In the genomic region with DNA sequence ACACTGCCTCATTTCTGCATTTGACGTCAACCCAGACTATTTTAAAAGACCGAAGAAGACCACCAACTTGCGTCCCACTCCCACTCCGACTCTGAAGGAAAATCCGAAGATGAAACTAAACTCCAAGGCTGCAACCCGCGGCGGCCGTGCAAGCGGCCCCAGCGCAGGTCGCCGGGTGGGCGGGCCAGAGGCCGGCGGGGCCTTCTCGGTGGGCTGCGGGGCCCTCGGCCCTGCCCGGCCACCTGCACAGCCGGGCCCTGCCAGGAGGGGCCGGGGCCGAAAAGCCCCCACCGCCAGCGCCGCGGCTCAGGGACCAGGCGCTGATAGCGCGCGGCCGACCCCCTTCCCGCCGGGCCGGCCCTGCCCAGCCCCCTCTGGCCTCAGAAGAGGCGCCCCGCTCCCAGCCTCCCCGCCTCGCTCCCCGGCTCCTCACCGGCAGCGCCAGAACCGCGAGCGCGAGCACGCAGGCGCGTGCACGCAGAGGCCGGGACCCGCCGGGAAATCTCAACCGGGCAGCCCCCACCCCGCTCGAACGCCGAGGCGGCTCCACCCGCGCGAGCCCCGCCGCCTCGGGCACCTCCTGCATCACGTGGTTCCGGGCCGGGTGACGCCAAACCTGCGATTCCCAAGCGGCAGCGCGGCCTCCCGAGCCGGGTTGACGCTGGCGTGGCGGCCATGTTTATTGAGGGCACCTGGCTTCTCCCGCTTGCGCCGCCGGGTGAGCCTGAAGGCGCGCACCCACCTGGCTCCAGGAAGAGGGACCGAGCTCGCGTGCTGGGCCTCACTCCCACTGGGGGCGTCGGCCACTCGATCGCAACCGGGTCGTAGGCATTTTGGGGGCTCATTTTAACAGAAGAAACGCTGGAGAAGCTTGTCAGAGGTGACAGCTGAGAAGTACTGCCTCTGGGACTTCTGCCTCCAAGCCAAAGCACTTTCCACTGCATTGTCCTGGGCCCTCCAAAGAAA, we compare ENCODE assay signal across 1 cellular context.
TF ChIP-seq lines count a peak whose summit lies in the region.

A gene (minus strand): TSS at position 589 of the 966 bp plus-strand sequence. CDS start 1,170 bp downstream, outside the sequence.

TF ChIP-seq in HepG2, 621 proteins besides CTCF, POLR2A, EP300 and RAD21 (continued from another document and continues in another):
- TF ChIP-seq, protein P1, sequence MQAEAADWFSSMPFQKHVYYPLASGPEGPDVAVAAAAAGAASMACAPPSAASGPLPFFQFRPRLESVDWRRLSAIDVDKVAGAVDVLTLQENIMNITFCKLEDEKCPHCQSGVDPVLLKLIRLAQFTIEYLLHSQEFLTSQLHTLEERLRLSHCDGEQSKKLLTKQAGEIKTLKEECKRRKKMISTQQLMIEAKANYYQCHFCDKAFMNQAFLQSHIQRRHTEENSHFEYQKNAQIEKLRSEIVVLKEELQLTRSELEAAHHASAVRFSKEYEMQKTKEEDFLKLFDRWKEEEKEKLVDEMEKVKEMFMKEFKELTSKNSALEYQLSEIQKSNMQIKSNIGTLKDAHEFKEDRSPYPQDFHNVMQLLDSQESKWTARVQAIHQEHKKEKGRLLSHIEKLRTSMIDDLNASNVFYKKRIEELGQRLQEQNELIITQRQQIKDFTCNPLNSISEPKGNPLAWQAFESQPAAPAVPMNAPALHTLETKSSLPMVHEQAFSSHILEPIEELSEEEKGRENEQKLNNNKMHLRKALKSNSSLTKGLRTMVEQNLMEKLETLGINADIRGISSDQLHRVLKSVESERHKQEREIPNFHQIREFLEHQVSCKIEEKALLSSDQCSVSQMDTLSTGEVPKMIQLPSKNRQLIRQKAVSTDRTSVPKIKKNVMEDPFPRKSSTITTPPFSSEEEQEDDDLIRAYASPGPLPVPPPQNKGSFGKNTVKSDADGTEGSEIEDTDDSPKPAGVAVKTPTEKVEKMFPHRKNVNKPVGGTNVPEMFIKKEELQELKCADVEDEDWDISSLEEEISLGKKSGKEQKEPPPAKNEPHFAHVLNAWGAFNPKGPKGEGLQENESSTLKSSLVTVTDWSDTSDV (CRISPR knock-in tag; IDR thresholded peaks at IDR 0.05): peak; percentile 85; the same call in 1 of the 2 replicates
- TF ChIP-seq NCOA5 (CRISPR knock-in tag; IDR thresholded peaks at IDR 0.05) (no peak), XBP1 (CRISPR knock-in tag; IDR thresholded peaks at IDR 0.05) (no peak), FOXO1 (CRISPR knock-in tag; IDR thresholded peaks at IDR 0.05) (peak; percentile 29), ZNF431 (CRISPR knock-in tag; IDR thresholded peaks at IDR 0.05; ENCODE audit: borderline replicate concordance, low read depth) (peak; percentile 66; the same call in 1 of the 2 replicates), ZNF331 (CRISPR knock-in tag; IDR thresholded peaks at IDR 0.05) (peak; percentile 84), MTA3 (CRISPR knock-in tag; IDR thresholded peaks at IDR 0.05) (no peak), ZNF3 (CRISPR knock-in tag; IDR thresholded peaks at IDR 0.05) (no peak), NKX3-1 (CRISPR knock-in tag; IDR thresholded peaks at IDR 0.05) (peak; percentile 83), ZNF337 (CRISPR knock-in tag; IDR thresholded peaks at IDR 0.05; ENCODE audit: borderline replicate concordance, low read depth) (peak; percentile 84; the same call in 1 of the 2 replicates), KDM2A (CRISPR knock-in tag; IDR thresholded peaks at IDR 0.05; ENCODE audit: borderline replicate concordance, low read depth) (peak; percentile 98), ZNF230 (CRISPR knock-in tag; IDR thresholded peaks at IDR 0.05) (peak; percentile 46; the same call in 1 of the 2 replicates), PITX1 (CRISPR knock-in tag; IDR thresholded peaks at IDR 0.05) (peak; percentile 76; the same call in 1 of the 2 replicates), ATM (IDR thresholded peaks at IDR 0.05; ENCODE audit: borderline replicate concordance) (no peak), ZNF12 (CRISPR knock-in tag; IDR thresholded peaks at IDR 0.05) (no peak), MTF2 (CRISPR knock-in tag; IDR thresholded peaks at IDR 0.05; ENCODE audit: borderline replicate concordance) (0 out of 2 replicates have a peak, but pooled peaks have one; percentile 66), ZNF501 (CRISPR knock-in tag; IDR thresholded peaks at IDR 0.05) (peak; percentile 94), ZNF792 (CRISPR knock-in tag; IDR thresholded peaks at IDR 0.05) (peak; percentile 88), ZNF160 (CRISPR knock-in tag; IDR thresholded peaks at IDR 0.05) (peak; percentile 68; the same call in 1 of the 2 replicates)
- TF ChIP-seq, protein P2, sequence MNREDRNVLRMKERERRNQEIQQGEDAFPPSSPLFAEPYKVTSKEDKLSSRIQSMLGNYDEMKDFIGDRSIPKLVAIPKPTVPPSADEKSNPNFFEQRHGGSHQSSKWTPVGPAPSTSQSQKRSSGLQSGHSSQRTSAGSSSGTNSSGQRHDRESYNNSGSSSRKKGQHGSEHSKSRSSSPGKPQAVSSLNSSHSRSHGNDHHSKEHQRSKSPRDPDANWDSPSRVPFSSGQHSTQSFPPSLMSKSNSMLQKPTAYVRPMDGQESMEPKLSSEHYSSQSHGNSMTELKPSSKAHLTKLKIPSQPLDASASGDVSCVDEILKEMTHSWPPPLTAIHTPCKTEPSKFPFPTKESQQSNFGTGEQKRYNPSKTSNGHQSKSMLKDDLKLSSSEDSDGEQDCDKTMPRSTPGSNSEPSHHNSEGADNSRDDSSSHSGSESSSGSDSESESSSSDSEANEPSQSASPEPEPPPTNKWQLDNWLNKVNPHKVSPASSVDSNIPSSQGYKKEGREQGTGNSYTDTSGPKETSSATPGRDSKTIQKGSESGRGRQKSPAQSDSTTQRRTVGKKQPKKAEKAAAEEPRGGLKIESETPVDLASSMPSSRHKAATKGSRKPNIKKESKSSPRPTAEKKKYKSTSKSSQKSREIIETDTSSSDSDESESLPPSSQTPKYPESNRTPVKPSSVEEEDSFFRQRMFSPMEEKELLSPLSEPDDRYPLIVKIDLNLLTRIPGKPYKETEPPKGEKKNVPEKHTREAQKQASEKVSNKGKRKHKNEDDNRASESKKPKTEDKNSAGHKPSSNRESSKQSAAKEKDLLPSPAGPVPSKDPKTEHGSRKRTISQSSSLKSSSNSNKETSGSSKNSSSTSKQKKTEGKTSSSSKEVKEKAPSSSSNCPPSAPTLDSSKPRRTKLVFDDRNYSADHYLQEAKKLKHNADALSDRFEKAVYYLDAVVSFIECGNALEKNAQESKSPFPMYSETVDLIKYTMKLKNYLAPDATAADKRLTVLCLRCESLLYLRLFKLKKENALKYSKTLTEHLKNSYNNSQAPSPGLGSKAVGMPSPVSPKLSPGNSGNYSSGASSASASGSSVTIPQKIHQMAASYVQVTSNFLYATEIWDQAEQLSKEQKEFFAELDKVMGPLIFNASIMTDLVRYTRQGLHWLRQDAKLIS (CRISPR knock-in tag; IDR thresholded peaks at IDR 0.05): no peak
- TF ChIP-seq, protein P3, sequence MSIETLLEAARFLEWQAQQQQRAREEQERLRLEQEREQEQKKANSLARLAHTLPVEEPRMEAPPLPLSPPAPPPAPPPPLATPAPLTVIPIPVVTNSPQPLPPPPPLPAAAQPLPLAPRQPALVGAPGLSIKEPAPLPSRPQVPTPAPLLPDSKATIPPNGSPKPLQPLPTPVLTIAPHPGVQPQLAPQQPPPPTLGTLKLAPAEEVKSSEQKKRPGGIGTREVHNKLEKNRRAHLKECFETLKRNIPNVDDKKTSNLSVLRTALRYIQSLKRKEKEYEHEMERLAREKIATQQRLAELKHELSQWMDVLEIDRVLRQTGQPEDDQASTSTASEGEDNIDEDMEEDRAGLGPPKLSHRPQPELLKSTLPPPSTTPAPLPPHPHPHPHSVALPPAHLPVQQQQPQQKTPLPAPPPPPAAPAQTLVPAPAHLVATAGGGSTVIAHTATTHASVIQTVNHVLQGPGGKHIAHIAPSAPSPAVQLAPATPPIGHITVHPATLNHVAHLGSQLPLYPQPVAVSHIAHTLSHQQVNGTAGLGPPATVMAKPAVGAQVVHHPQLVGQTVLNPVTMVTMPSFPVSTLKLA (IDR thresholded peaks at IDR 0.05): peak; percentile 35
- TF ChIP-seq, protein P4, sequence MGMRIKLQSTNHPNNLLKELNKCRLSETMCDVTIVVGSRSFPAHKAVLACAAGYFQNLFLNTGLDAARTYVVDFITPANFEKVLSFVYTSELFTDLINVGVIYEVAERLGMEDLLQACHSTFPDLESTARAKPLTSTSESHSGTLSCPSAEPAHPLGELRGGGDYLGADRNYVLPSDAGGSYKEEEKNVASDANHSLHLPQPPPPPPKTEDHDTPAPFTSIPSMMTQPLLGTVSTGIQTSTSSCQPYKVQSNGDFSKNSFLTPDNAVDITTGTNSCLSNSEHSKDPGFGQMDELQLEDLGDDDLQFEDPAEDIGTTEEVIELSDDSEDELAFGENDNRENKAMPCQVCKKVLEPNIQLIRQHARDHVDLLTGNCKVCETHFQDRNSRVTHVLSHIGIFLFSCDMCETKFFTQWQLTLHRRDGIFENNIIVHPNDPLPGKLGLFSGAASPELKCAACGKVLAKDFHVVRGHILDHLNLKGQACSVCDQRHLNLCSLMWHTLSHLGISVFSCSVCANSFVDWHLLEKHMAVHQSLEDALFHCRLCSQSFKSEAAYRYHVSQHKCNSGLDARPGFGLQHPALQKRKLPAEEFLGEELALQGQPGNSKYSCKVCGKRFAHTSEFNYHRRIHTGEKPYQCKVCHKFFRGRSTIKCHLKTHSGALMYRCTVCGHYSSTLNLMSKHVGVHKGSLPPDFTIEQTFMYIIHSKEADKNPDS (CRISPR knock-in tag; IDR thresholded peaks at IDR 0.05): peak; percentile 41; the same call in 1 of the 2 replicates
- TF ChIP-seq, protein P5, sequence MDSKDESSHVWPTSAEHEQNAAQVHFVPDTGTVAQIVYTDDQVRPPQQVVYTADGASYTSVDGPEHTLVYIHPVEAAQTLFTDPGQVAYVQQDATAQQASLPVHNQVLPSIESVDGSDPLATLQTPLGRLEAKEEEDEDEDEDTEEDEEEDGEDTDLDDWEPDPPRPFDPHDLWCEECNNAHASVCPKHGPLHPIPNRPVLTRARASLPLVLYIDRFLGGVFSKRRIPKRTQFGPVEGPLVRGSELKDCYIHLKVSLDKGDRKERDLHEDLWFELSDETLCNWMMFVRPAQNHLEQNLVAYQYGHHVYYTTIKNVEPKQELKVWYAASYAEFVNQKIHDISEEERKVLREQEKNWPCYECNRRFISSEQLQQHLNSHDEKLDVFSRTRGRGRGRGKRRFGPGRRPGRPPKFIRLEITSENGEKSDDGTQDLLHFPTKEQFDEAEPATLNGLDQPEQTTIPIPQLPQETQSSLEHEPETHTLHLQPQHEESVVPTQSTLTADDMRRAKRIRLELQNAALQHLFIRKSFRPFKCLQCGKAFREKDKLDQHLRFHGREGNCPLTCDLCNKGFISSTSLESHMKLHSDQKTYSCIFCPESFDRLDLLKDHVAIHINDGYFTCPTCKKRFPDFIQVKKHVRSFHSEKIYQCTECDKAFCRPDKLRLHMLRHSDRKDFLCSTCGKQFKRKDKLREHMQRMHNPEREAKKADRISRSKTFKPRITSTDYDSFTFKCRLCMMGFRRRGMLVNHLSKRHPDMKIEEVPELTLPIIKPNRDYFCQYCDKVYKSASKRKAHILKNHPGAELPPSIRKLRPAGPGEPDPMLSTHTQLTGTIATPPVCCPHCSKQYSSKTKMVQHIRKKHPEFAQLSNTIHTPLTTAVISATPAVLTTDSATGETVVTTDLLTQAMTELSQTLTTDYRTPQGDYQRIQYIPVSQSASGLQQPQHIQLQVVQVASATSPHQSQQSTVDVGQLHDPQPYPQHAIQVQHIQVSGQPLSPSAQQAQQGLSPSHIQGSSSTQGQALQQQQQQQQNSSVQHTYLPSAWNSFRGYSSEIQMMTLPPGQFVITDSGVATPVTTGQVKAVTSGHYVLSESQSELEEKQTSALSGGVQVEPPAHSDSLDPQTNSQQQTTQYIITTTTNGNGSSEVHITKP (CRISPR knock-in tag; IDR thresholded peaks at IDR 0.05; ENCODE audit: low read depth): peak; percentile 61; the same call in 1 of the 2 replicates
- TF ChIP-seq, protein P6, sequence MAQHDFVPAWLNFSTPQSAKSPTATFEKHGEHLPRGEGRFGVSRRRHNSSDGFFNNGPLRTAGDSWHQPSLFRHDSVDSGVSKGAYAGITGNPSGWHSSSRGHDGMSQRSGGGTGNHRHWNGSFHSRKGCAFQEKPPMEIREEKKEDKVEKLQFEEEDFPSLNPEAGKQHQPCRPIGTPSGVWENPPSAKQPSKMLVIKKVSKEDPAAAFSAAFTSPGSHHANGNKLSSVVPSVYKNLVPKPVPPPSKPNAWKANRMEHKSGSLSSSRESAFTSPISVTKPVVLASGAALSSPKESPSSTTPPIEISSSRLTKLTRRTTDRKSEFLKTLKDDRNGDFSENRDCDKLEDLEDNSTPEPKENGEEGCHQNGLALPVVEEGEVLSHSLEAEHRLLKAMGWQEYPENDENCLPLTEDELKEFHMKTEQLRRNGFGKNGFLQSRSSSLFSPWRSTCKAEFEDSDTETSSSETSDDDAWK (CRISPR knock-in tag; IDR thresholded peaks at IDR 0.05): no peak
- TF ChIP-seq, protein P7, sequence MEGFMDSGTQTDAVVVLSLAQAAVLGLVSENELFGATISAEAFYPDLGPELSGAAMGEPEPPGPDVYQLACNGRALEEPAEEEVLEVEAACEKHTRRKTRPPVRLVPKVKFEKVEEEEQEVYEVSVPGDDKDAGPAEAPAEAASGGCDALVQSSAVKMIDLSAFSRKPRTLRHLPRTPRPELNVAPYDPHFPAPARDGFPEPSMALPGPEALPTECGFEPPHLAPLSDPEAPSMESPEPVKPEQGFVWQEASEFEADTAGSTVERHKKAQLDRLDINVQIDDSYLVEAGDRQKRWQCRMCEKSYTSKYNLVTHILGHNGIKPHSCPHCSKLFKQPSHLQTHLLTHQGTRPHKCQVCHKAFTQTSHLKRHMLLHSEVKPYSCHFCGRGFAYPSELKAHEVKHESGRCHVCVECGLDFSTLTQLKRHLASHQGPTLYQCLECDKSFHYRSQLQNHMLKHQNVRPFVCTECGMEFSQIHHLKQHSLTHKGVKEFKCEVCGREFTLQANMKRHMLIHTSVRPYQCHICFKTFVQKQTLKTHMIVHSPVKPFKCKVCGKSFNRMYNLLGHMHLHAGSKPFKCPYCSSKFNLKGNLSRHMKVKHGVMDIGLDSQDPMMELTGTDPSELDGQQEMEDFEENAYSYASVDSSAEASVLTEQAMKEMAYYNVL (CRISPR knock-in tag; IDR thresholded peaks at IDR 0.05; ENCODE audit: borderline replicate concordance): no peak
- TF ChIP-seq, protein P8, sequence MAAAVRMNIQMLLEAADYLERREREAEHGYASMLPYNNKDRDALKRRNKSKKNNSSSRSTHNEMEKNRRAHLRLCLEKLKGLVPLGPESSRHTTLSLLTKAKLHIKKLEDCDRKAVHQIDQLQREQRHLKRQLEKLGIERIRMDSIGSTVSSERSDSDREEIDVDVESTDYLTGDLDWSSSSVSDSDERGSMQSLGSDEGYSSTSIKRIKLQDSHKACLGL (CRISPR knock-in tag; IDR thresholded peaks at IDR 0.05): peak; percentile 73; the same call in 1 of the 2 replicates
- TF ChIP-seq, protein P9, sequence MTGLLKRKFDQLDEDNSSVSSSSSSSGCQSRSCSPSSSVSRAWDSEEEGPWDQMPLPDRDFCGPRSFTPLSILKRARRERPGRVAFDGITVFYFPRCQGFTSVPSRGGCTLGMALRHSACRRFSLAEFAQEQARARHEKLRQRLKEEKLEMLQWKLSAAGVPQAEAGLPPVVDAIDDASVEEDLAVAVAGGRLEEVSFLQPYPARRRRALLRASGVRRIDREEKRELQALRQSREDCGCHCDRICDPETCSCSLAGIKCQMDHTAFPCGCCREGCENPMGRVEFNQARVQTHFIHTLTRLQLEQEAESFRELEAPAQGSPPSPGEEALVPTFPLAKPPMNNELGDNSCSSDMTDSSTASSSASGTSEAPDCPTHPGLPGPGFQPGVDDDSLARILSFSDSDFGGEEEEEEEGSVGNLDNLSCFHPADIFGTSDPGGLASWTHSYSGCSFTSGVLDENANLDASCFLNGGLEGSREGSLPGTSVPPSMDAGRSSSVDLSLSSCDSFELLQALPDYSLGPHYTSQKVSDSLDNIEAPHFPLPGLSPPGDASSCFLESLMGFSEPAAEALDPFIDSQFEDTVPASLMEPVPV (CRISPR knock-in tag; IDR thresholded peaks at IDR 0.05): peak; percentile 93
